In the genomic region with DNA sequence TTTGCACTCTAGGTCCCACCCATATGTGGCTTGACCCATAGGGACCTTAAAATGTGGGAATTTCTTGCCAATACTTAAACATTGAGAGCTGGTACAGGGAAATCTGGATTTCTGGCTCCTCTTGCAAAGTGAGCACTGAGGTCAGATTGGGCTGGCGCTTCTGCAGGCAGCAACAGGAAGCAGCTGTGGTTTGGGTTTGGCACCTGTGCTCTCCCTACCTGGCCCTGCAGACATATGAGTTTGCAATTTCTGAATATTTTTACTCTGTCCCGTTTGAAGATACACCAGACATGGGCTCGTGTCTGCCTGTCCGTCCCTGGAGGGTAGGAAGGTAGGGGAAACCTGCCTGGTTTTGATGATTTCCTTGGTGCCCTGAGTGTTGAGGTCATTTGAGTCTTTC, we compare ENCODE assay signal across 17 cellular contexts.
DNase-seq lines count a peak whose midpoint lies in the region; ATAC-seq lines count a peak whose summit lies in the region.
"Had no signal": no experiment of that assay in that cellular context is flagged by ENCODE, and none has a peak within 500 bp of the region (broad histone marks: within the 10 kb centered on the region; RNA-seq: fewer than 3 reads in every experiment).

No MANE protein-coding gene starts in this region.

- peaks cover 27 to 28% of the 10 kb centered on the region in 2 donors for H3K4me1 ChIP-seq in naive thymus-derived CD4-positive, alpha-beta T cell (ENCODE audit: control insufficient read depth in 2 of 2, insufficient read depth in 2 of 2, low read length in 2 of 2)
- H3K4me1 ChIP-seq: upper lobe of left lung had no signal

- H3K4me3 Mint-ChIP-seq in activated CD4-positive, alpha-beta memory T cell treated with anti-CD3 and anti-CD28 coated beads, Interleukin-2, amount 10 ng/mL, durations not matched to agents 7 days and 5 days: no peak overlapping the region
- peak overlapping the region in 8 of 10 donors; percentile 14 to 70 (median 58) for H3K4me3 Mint-ChIP-seq in naive thymus-derived CD4-positive, alpha-beta T cell

- H3K27ac Mint-ChIP-seq in activated CD4-positive, alpha-beta memory T cell treated with anti-CD3 and anti-CD28 coated beads, Interleukin-2, amount 10 ng/mL, durations not matched to agents 7 days and 5 days: peak overlapping the region; percentile 50
- peak overlapping the region in 4 of 9 donors; percentile 2 to 69 (median 24) for H3K27ac Mint-ChIP-seq in naive thymus-derived CD4-positive, alpha-beta T cell

- intact Hi-C loops in naive thymus-derived CD4-positive, alpha-beta T cell (cut with micrococcal nuclease): loop anchor here in 1 of 2 donors (1.0 to 2.0 kb wide), 2 partner anchors 25 to 42 kb away; no protein-coding TSS in a partner anchor

- no peaks in the 10 kb centered on the region for H3K9me3 Mint-ChIP-seq in activated CD4-positive, alpha-beta memory T cell treated with anti-CD3 and anti-CD28 coated beads, Interleukin-2, amount 10 ng/mL, durations not matched to agents 7 days and 5 days
- no peaks in the 10 kb centered on the region for H3K9me3 Mint-ChIP-seq in naive thymus-derived CD4-positive, alpha-beta T cell

- H3K27me3 ChIP-seq in naive thymus-derived CD4-positive, alpha-beta T cell (ENCODE audit: control insufficient read depth in 2 of 2, insufficient read depth in 2 of 2, low read length in 2 of 2): no peaks in the 10 kb centered on the region
- H3K27me3 ChIP-seq: dorsolateral prefrontal cortex, upper lobe of left lung had no signal

- no peaks in the 10 kb centered on the region for H3K36me3 Mint-ChIP-seq in activated CD4-positive, alpha-beta memory T cell treated with anti-CD3 and anti-CD28 coated beads, Interleukin-2, amount 10 ng/mL, durations not matched to agents 7 days and 5 days (ENCODE audit: low read depth)
- H3K36me3 Mint-ChIP-seq in naive thymus-derived CD4-positive, alpha-beta T cell: no peaks in the 10 kb centered on the region

- H3K36me3 ChIP-seq in naive thymus-derived CD4-positive, alpha-beta T cell (ENCODE audit: control insufficient read depth in 2 of 3, insufficient read depth in 3 of 3, low read length in 3 of 3): no peaks in the 10 kb centered on the region
- H3K36me3 ChIP-seq: upper lobe of left lung had no signal

- peaks cover 4% of the 10 kb centered on the region for H3K27me3 Mint-ChIP-seq in activated CD4-positive, alpha-beta memory T cell treated with anti-CD3 and anti-CD28 coated beads, Interleukin-2, amount 10 ng/mL, durations not matched to agents 7 days and 5 days
- H3K27me3 Mint-ChIP-seq in naive thymus-derived CD4-positive, alpha-beta T cell: no peaks in the 10 kb centered on the region

- H3K4me3 ChIP-seq in naive thymus-derived CD4-positive, alpha-beta T cell (ENCODE audit: low read length): no peak overlapping the region
- H3K4me3 ChIP-seq: dorsolateral prefrontal cortex, K562, upper lobe of left lung had no signal

- CTCF ChIA-PET in activated CD4-positive, alpha-beta memory T cell treated with anti-CD3 and anti-CD28 coated beads, Interleukin-2, amount 10 ng/mL, durations not matched to agents 7 days and 5 days (lab: Charles Lee): no interaction called here
- CTCF ChIA-PET in naive thymus-derived CD4-positive, alpha-beta T cell (lab: Charles Lee): interaction anchor here (1.3 kb wide), 1 partner anchor 52 kb away, joined by 5 read pairs; no protein-coding TSS in a partner anchor

- POLR2A ChIA-PET in activated CD4-positive, alpha-beta memory T cell treated with anti-CD3 and anti-CD28 coated beads, Interleukin-2, amount 10 ng/mL, durations not matched to agents 7 days and 5 days (lab: Charles Lee): interaction anchor here (0.6 to 1.3 kb wide), 3 partner anchors 8 to 416 kb away, joined by 3 read pairs; no protein-coding TSS in a partner anchor
- POLR2A ChIA-PET in naive thymus-derived CD4-positive, alpha-beta T cell (lab: Charles Lee): interaction anchor here (0.9 to 1.3 kb wide), 2 partner anchors 9 to 41 kb away, joined by 4 to 8 read pairs; no protein-coding TSS in a partner anchor

- peak; percentile 28 for DNase-seq in activated T-cell treated with anti-CD3 and anti-CD28 coated beads, Interleukin-2, amount 50 U/mL, for 1 hour
- no peak for DNase-seq in activated T-cell treated with anti-CD3 and anti-CD28 coated beads, Interleukin-2, amount 50 U/mL, for 48 hours
- DNase-seq in activated CD4-positive, alpha-beta memory T cell treated with anti-CD3 and anti-CD28 coated beads, Interleukin-2, amount 10 ng/mL, durations not matched to agents 7 days and 5 days: peak; percentile 61
- DNase-seq in naive thymus-derived CD4-positive, alpha-beta T cell: peak in 6 of 9 donors; percentile 26 to 49 (median 43)
- DNase-seq in NCI-H187 treated with DMSO at 0.1 percent for 48 hours (lab: John Stamatoyannopoulos, UW) (no peak), NCI-H82 (lab: John Stamatoyannopoulos, UW) (no peak)
- DNase-seq: activated CD8-positive, alpha-beta memory T cell treated with anti-CD3 and anti-CD28 coated beads for 24 hours; anterior cingulate cortex; DMS153; dorsolateral prefrontal cortex; mesenchymal stem cell; NCI-H1930; occipital lobe; upper lobe of left lung had no signal

- H3K4me1 Mint-ChIP-seq in activated CD4-positive, alpha-beta memory T cell treated with anti-CD3 and anti-CD28 coated beads, Interleukin-2, amount 10 ng/mL, durations not matched to agents 7 days and 5 days: peaks cover 34% of the 10 kb centered on the region
- peaks cover 8 to 42% (median 30%) of the 10 kb centered on the region in 7 donors for H3K4me1 Mint-ChIP-seq in naive thymus-derived CD4-positive, alpha-beta T cell

- H3K9me3 ChIP-seq in naive thymus-derived CD4-positive, alpha-beta T cell (ENCODE audit: control insufficient read depth in 2 of 3, low read length in 3 of 3): no peaks in the 10 kb centered on the region
- H3K9me3 ChIP-seq: upper lobe of left lung had no signal

- ATAC-seq in HG02678 (IDR thresholded peaks at IDR 0.05; ENCODE audit: unreplicated experiment) (peak; percentile 49), GM21529 (IDR thresholded peaks at IDR 0.05; ENCODE audit: unreplicated experiment) (no peak)
- peak; percentile 31 for ATAC-seq in naive thymus-derived CD4-positive, alpha-beta T cell
- ATAC-seq: K562 had no signal

- H3K27ac ChIP-seq in naive thymus-derived CD4-positive, alpha-beta T cell (ENCODE audit: low read depth, low read length): no peak overlapping the region
- H3K27ac ChIP-seq: upper lobe of left lung had no signal

Comparison
In these comparisons a context has a peak if more than half of its experiments do, and no peak if none do; other contexts are left out.
1. DNase-seq: peak in activated T-cell treated with anti-CD3 and anti-CD28 coated beads, Interleukin-2, amount 50 U/mL, for 1 hour (single experiment), activated CD4-positive, alpha-beta memory T cell treated with anti-CD3 and anti-CD28 coated beads, Interleukin-2, amount 10 ng/mL, durations not matched to agents 7 days and 5 days (single experiment) and naive thymus-derived CD4-positive, alpha-beta T cell (6 of 9); none in activated T-cell treated with anti-CD3 and anti-CD28 coated beads, Interleukin-2, amount 50 U/mL, for 48 hours (0 of 2), NCI-H187 treated with DMSO at 0.1 percent for 48 hours (single experiment) and NCI-H82 (single experiment).